20 cellular contexts compared by ENCODE assay signal in genomic region chr14:37585971-37586759, GRCh38. TPM values are rescaled to one million over a fixed set of nuclear protein-coding genes. Genes with fewer than 3 reads are reported as not detected.
DNase-seq lines count a peak whose midpoint lies in the region; ATAC-seq and TF ChIP-seq lines count a peak whose summit lies in the region.
"Had no signal": no experiment of that assay in that cellular context is flagged by ENCODE, and none has a peak within 500 bp of the region (broad histone marks: within the 10 kb centered on the region; RNA-seq: fewer than 3 reads in every experiment).

No MANE protein-coding gene starts in this region.

- no peak overlapping the region for H3K23ac ChIP-seq in mesenchymal stem cell (ENCODE audit: low read length in 2 of 2)

- H4K91ac ChIP-seq in mesenchymal stem cell (ENCODE audit: low read length), result no peak overlapping the region

- H3K4me3 Mint-ChIP-seq in MCF 10A (ENCODE audit: unreplicated experiment), result no peak overlapping the region
- H3K4me3 Mint-ChIP-seq: activated naive CD4-positive, alpha-beta T cell treated with anti-CD3 and anti-CD28 coated beads for 36 hours; nephron had no signal

- H3K4me3 ChIP-seq in breast epithelium (no peak overlapping the region), mesenchymal stem cell (ENCODE audit: insufficient read depth in 1 of 2, low read depth in 1 of 2, low read length in 2 of 2) (no peak overlapping the region), vagina (no peak overlapping the region)
- H3K4me3 ChIP-seq: GM23248 had no signal

- H3K18ac ChIP-seq in mesenchymal stem cell (ENCODE audit: low read depth in 1 of 2, low read length in 2 of 2), result no peak overlapping the region

- no peak overlapping the region for H2BK12ac ChIP-seq in mesenchymal stem cell (ENCODE audit: low read length in 2 of 2)

- TF ChIP-seq CTCF in breast epithelium (IDR thresholded peaks at IDR 0.05) (no peak), MCF 10A (IDR thresholded peaks at IDR 0.05; ENCODE audit: unreplicated experiment) (no peak), VCaP (conservative IDR thresholded peaks at IDR 0.05) (no peak), vagina (IDR thresholded peaks at IDR 0.05) (no peak)

- intact Hi-C loops in breast epithelium (cut with DNase I; ENCODE audit: low total_unique reads) (no loop called here), MCF 10A (cut with micrococcal nuclease) (no loop called here), vagina (cut with DNase I) (no loop called here)

- H3K9me3 ChIP-seq in breast epithelium (no peaks in the 10 kb centered on the region), mesenchymal stem cell (ENCODE audit: control insufficient read depth, low read length) (no peaks in the 10 kb centered on the region), vagina (no peaks in the 10 kb centered on the region)

- H3K4me1 ChIP-seq in breast epithelium (peaks cover 0 to 8% of the 10 kb centered on the region in 2 donors), mesenchymal stem cell (ENCODE audit: control insufficient read depth, insufficient read depth, low read depth, low read length) (peaks cover 30% of the 10 kb centered on the region), vagina (peaks cover 29% of the 10 kb centered on the region)

- H2BK5ac ChIP-seq in mesenchymal stem cell (ENCODE audit: low read depth, low read length, poor library complexity, severe bottlenecking), result no peak overlapping the region

- H3K9ac ChIP-seq in mesenchymal stem cell (ENCODE audit: low read length), result no peak overlapping the region
- H3K9ac ChIP-seq: GM23248 had no signal

- H3K9me3 Mint-ChIP-seq in MCF 10A (ENCODE audit: unreplicated experiment), result no peaks in the 10 kb centered on the region
- H3K9me3 Mint-ChIP-seq: activated naive CD4-positive, alpha-beta T cell treated with anti-CD3 and anti-CD28 coated beads for 36 hours had no signal

- 4% methylated on average over 7 of the region's 9 CpGs for WGBS in mesenchymal stem cell

- no peak for ATAC-seq in HG02798 (IDR thresholded peaks at IDR 0.05; ENCODE audit: poor library complexity, unreplicated experiment)
- ATAC-seq: left ventricle myocardium superior had no signal

- H3K4me2 ChIP-seq in mesenchymal stem cell (ENCODE audit: low read length, poor library complexity, severe bottlenecking), result no peak overlapping the region

- H3K14ac ChIP-seq in mesenchymal stem cell (ENCODE audit: low read length in 2 of 2), result no peak overlapping the region

- H3K4ac ChIP-seq in mesenchymal stem cell (ENCODE audit: low read depth in 1 of 2, low read length in 2 of 2), result no peak overlapping the region

- H3K27me3 ChIP-seq in breast epithelium (peaks cover 4 to 84% of the 10 kb centered on the region in 2 donors), mesenchymal stem cell (ENCODE audit: control insufficient read depth in 1 of 2, insufficient read depth in 1 of 2, low read length in 2 of 2) (peaks cover 71 to 97% of the 10 kb centered on the region in 2 experiments), vagina (peaks cover 21% of the 10 kb centered on the region)

- no peak for DNase-seq in breast epithelium (ENCODE audit: low spot score in 2 of 2)
- DNase-seq in MCF 10A (ENCODE audit: unreplicated experiment), result no peak
- DNase-seq in mesenchymal stem cell, result peak; percentile 5
- DNase-seq in vagina (ENCODE audit: extremely low spot score in 2 of 2), result no peak
- DNase-seq in NCI-H526 treated with DMSO at 0.1 percent for 48 hours (lab: John Stamatoyannopoulos, UW), result no peak
- DNase-seq in cerebellar nuclear complex (lab: John Stamatoyannopoulos, UW), result no peak
- DNase-seq: activated naive CD4-positive, alpha-beta T cell treated with anti-CD3 and anti-CD28 coated beads for 36 hours; brain microvascular endothelial cell; COR-L47; effector memory CD4-positive, alpha-beta T cell; GM23248; left ventricle myocardium superior; NCI-H1694; Right ventricle myocardium superior; stimulated activated CD4-positive, alpha-beta T cell treated with anti-CD3 and anti-CD28 coated beads, Interleukin-2, amount 100 ng/mL, for 48 hours had no signal

- H3K27ac ChIP-seq in breast epithelium (peak overlapping the region; percentile 69 to 90), VCaP (peak overlapping the region; percentile 100), mesenchymal stem cell (ENCODE audit: low read length, poor library complexity, severe bottlenecking) (no peak overlapping the region), vagina (peak overlapping the region; percentile 4)
- H3K27ac ChIP-seq: brain microvascular endothelial cell, GM23248 had no signal

- H2BK120ac ChIP-seq in mesenchymal stem cell (ENCODE audit: low read depth, low read length), result no peak overlapping the region

- no peak overlapping the region for H3K27ac Mint-ChIP-seq in MCF 10A (ENCODE audit: low read depth, unreplicated experiment)
- H3K27ac Mint-ChIP-seq: activated naive CD4-positive, alpha-beta T cell treated with anti-CD3 and anti-CD28 coated beads for 36 hours; nephron had no signal

- CTCF ChIA-PET in MCF 10A (lab: Yijun Ruan, JAX), result interaction anchor here (1.9 kb wide), 1 partner anchor 7 kb away, joined by 9 read pairs; no protein-coding TSS in a partner anchor

- no peaks in the 10 kb centered on the region for H3K36me3 Mint-ChIP-seq in MCF 10A (ENCODE audit: insufficient read depth, unreplicated experiment)

- BruUV-seq in MCF 10A (replicated peaks; lab: Mats Ljungman, UMichigan), result no TSS peak

- no peak overlapping the region for H2BK15ac ChIP-seq in mesenchymal stem cell (ENCODE audit: low read depth, poor library complexity, severe bottlenecking)

- TF ChIP-seq POLR2A in breast epithelium (IDR thresholded peaks at IDR 0.05) (no peak), vagina (IDR thresholded peaks at IDR 0.05) (no peak)

- no peaks in the 10 kb centered on the region for H3K4me1 Mint-ChIP-seq in MCF 10A (ENCODE audit: insufficient read depth, unreplicated experiment)

- POLR2A ChIA-PET in MCF 10A (lab: Yijun Ruan, JAX), result no interaction called here

- H2AFZ ChIP-seq in mesenchymal stem cell (ENCODE audit: low read depth, low read length), result no peak overlapping the region
- H2AFZ ChIP-seq: GM23248 had no signal

- H2AK5ac ChIP-seq in mesenchymal stem cell (ENCODE audit: low read length, severe bottlenecking), result no peak overlapping the region

- H3K36me3 ChIP-seq in breast epithelium, result no peaks in the 10 kb centered on the region
- peaks cover 0 to 3% of the 10 kb centered on the region in 2 experiments for H3K36me3 ChIP-seq in mesenchymal stem cell (ENCODE audit: control insufficient read depth in 1 of 2, insufficient read depth in 2 of 2, low read depth in 1 of 2, low read length in 2 of 2)
- H3K36me3 ChIP-seq in vagina, result no peaks in the 10 kb centered on the region
- H3K36me3 ChIP-seq: brain microvascular endothelial cell had no signal

- H3K79me1 ChIP-seq in mesenchymal stem cell (replicated peaks; ENCODE audit: low read length, poor library complexity, severe bottlenecking), result no peaks in the 10 kb centered on the region

- no peak overlapping the region for H4K8ac ChIP-seq in mesenchymal stem cell (ENCODE audit: low read length)

- H3K27me3 Mint-ChIP-seq in MCF 10A (ENCODE audit: insufficient read depth, unreplicated experiment), result no peaks in the 10 kb centered on the region

RNA-seq across cellular contexts. Expression of gene FOXA1, which starts 8.9 kb away (rescaled TPM):
- total RNA-seq in breast epithelium (10 to 100 TPM in 2 of 3 donors, under 1 TPM in 1; 0.32 to 80.6 (median 74.4) TPM), MCF 10A (2022) (8.6 and 11.2 TPM in 2 replicates), vagina (11.5 TPM)
- polyA plus RNA-seq in mesenchymal stem cell (2013, experiment 1 of 2), result not detected
- not detected for polyA plus RNA-seq in mesenchymal stem cell (2013, experiment 2 of 2)
- total RNA-seq: activated naive CD4-positive, alpha-beta T cell treated with anti-CD3 and anti-CD28 coated beads for 36 hours; fibroblast of villous mesenchyme; GM23248; left ventricle myocardium superior; Right ventricle myocardium superior; T-helper 2 cell treated with Interferon-gamma antibody and Interleukin-4, amounts not matched to agents 100 ng/mL and 5 ng/mL, for 36 hours had no signal

RNA-seq across cellular contexts. Expression of gene TTC6, which starts 9.3 kb away (rescaled TPM):
- 10 to 100 TPM in 2 of 3 donors, not detected in 1; 74.7 to 78.6 TPM for total RNA-seq in breast epithelium
- total RNA-seq in MCF 10A (2022), result 0.96 and 0.98 TPM in 2 replicates
- polyA plus RNA-seq in mesenchymal stem cell (2013, experiment 1 of 2), result 0.04 TPM
- 0.03 TPM for polyA plus RNA-seq in mesenchymal stem cell (2013, experiment 2 of 2)
- total RNA-seq in vagina, result 4.4 TPM
- total RNA-seq: activated naive CD4-positive, alpha-beta T cell treated with anti-CD3 and anti-CD28 coated beads for 36 hours; GM23248; left ventricle myocardium superior; Right ventricle myocardium superior; T-helper 2 cell treated with Interferon-gamma antibody and Interleukin-4, amounts not matched to agents 100 ng/mL and 5 ng/mL, for 36 hours had no signal
- polyA plus RNA-seq: GM23248 had no signal
